Comparison of ENCODE assay signal across 18 cellular contexts in genomic region chr17:37051839-37052238, GRCh38.
"Had no signal": no experiment of that assay in that cellular context is flagged by ENCODE, and none has a peak within 500 bp of the region (broad histone marks: within the 10 kb centered on the region; RNA-seq: fewer than 3 reads in every experiment).

No MANE protein-coding gene starts in this region.

- H3K27me3 ChIP-seq: left lung, pancreas had no signal

- H3K27ac ChIP-seq: left lung, lower lobe of right lung, pancreas, prostate gland had no signal

- H3K4me3 Mint-ChIP-seq: memory B cell; mesothelial cell of epicardium; natural killer cell treated with Interleukin-12 subunit alpha and Interleukin-12 subunit beta and Interleukin-15 and Interleukin-18, amount 100 ng/mL, for 72 hours; type B pancreatic cell had no signal

- FAIRE-seq: colon, pancreas, urothelium cell line had no signal

- H3K27me3 Mint-ChIP-seq: memory B cell; natural killer cell treated with Interleukin-12 subunit alpha and Interleukin-12 subunit beta and Interleukin-15 and Interleukin-18, amount 100 ng/mL, for 72 hours; type B pancreatic cell had no signal

- H3K4me1 ChIP-seq: left lung, lower lobe of right lung, pancreas, prostate gland had no signal

- H3K4me3 ChIP-seq: left lung, lower lobe of right lung, pancreas, prostate gland had no signal

- DNase-seq: cerebellar nuclear complex; effector CD4-positive, alpha-beta T cell; foreskin melanocyte; head of caudate nucleus; hippocampal formation; left lung; lower lobe of right lung; occipital lobe; pancreas; stimulated activated naive CD4-positive, alpha-beta T cell treated with Interleukin-2 at 50 U/mL for 16 hours had no signal

- ATAC-seq: left lung; lower lobe of right lung; natural killer cell treated with Interleukin-12 subunit alpha and Interleukin-12 subunit beta and Interleukin-15 and Interleukin-18, amount 100 ng/mL, for 72 hours; pancreas; sciatic nerve had no signal

- H3K9me3 ChIP-seq: left lung, lower lobe of right lung, pancreas, prostate gland had no signal

- H3K9me3 Mint-ChIP-seq: memory B cell; mesothelial cell of epicardium; natural killer cell treated with Interleukin-12 subunit alpha and Interleukin-12 subunit beta and Interleukin-15 and Interleukin-18, amount 100 ng/mL, for 72 hours; type B pancreatic cell had no signal

- H3K36me3 Mint-ChIP-seq: natural killer cell treated with Interleukin-12 subunit alpha and Interleukin-12 subunit beta and Interleukin-15 and Interleukin-18, amount 100 ng/mL, for 72 hours had no signal

- H3K27ac Mint-ChIP-seq: memory B cell; mesothelial cell of epicardium; natural killer cell treated with Interleukin-12 subunit alpha and Interleukin-12 subunit beta and Interleukin-15 and Interleukin-18, amount 100 ng/mL, for 72 hours; type B pancreatic cell had no signal
